Comparison of ENCODE assay signal across 13 cellular contexts in the genomic region with DNA sequence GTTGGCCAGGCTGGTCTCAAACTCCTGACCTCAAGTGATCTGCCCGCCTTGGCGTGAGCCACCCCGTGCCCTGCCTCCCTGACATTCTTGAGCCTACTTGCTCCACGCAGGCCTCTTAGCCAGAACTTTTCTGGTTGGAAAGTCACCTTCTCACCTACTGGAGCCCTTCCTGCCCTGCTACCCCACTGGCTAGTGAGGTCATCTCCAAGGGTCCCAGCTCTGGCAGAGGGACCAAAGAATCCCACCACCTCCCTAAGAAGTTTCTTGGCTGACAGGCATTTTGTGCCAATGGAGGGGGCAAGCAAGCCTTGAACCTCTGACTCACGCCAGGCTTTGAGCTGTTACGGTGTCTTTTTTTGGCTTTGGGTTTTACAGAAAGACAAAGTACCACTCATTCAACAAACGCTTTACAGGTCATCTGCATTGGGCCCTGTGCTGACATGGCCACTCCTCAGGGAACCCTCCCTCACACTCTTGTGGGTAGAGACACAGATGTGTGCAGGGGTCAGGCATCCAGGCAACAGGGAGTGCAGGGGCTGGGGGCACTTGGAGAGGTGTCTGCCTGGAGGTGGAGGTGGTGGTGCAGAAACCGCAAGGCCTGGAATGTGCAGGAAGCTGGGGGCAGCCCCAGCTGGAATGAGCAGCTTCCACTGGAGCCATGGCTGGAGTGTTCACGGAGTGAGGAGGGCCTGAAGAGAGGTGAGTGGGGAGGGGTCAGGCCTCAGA. TPM values are rescaled to one million over a fixed set of nuclear protein-coding genes. Genes with fewer than 3 reads are reported as not detected.
DNase-seq lines count a peak whose midpoint lies in the region; ATAC-seq and TF ChIP-seq lines count a peak whose summit lies in the region.
"Had no signal": no experiment of that assay in that cellular context is flagged by ENCODE, and none has a peak within 500 bp of the region (broad histone marks: within the 10 kb centered on the region; RNA-seq: fewer than 3 reads in every experiment).

No MANE protein-coding gene starts in this region.

- ATAC-seq in left lobe of liver (no peak), SK-N-SH treated with all-trans-retinoic acid at 6 μM for 48 hours (no peak)

- H3K4me2 ChIP-seq in OCI-LY7 (ENCODE audit: low read length) = peak overlapping the region; percentile 98
- no peak overlapping the region for H3K4me2 ChIP-seq in trophoblast cell (ENCODE audit: low read length)

- DNase-seq in T-helper 1 cell (no peak), OCI-LY7 (ENCODE audit: low spot score) (no peak), trophoblast cell (peak in 1 of 2 donors; percentile 7), left lobe of liver (ENCODE audit: low spot score) (no peak), NCI-H2227 treated with DMSO at 0.1 percent for 48 hours (lab: John Stamatoyannopoulos, UW) (no peak)
- DNase-seq: effector CD4-positive, alpha-beta T cell; NCI-H510A had no signal

- no peak overlapping the region for H3K23ac ChIP-seq in trophoblast cell (ENCODE audit: low read length)

- H3K4ac ChIP-seq in trophoblast cell (ENCODE audit: low read depth, low read length) = no peak overlapping the region

- no peaks in the 10 kb centered on the region for H4K20me1 ChIP-seq in OCI-LY7 (ENCODE audit: insufficient read depth, low read length)

- peak overlapping the region; percentile 92; the same call in 1 of the 2 replicates for H2AFZ ChIP-seq in OCI-LY7 (ENCODE audit: low read length)
- no peak overlapping the region for H2AFZ ChIP-seq in trophoblast cell (ENCODE audit: insufficient read depth, low read length, poor library complexity)

- H3K4me3 ChIP-seq in OCI-LY7 (ENCODE audit: low read depth, low read length, poor library complexity, severe bottlenecking) = no peak overlapping the region
- H3K4me3 ChIP-seq in trophoblast cell (ENCODE audit: low read depth, low read length) = no peak overlapping the region
- H3K4me3 ChIP-seq: MG63 had no signal

- no CpG with 5 or more reads among the region's 9 CpGs for WGBS in trophoblast cell (ENCODE audit: extremely low coverage, insufficient coverage, insufficient read length)

- no peak overlapping the region for H2BK12ac ChIP-seq in trophoblast cell (ENCODE audit: low read length)

- no peaks in the 10 kb centered on the region for H3K9me3 Mint-ChIP-seq in T-helper 1 cell treated with Interleukin-12 subunit alpha and Interleukin-12 subunit beta and Interleukin-4 antibody, amounts not matched to agents 30 μg/mL and 1 μg/mL, for 36 hours
- no peaks in the 10 kb centered on the region for H3K9me3 Mint-ChIP-seq in dendritic cell treated with granulocyte-macrophage colony-stimulating factor and Interleukin-4, amounts not matched to agents 40 ng/mL and 50 ng/mL, for 4 days

- H3K36me3 ChIP-seq in OCI-LY7 (ENCODE audit: insufficient read depth, low read length) (no peaks in the 10 kb centered on the region), trophoblast cell (ENCODE audit: control insufficient read depth in 1 of 2, insufficient read depth in 2 of 2, low read length in 2 of 2) (no peaks in the 10 kb centered on the region)
- H3K36me3 ChIP-seq: MG63 had no signal

- no peaks in the 10 kb centered on the region for H3K9me2 ChIP-seq in OCI-LY7 (ENCODE audit: insufficient read depth, low read length)

- no peak overlapping the region for H2AK5ac ChIP-seq in trophoblast cell (ENCODE audit: low read length)

- peaks cover 3% of the 10 kb centered on the region for H3K79me1 ChIP-seq in trophoblast cell (ENCODE audit: low read length)

- no peak overlapping the region for H4K91ac ChIP-seq in trophoblast cell (ENCODE audit: low read depth, low read length)

- peaks cover 46% of the 10 kb centered on the region for H3K4me1 Mint-ChIP-seq in T-helper 1 cell treated with Interleukin-12 subunit alpha and Interleukin-12 subunit beta and Interleukin-4 antibody, amounts not matched to agents 30 μg/mL and 1 μg/mL, for 36 hours (ENCODE audit: low read depth)
- peaks cover 39% of the 10 kb centered on the region for H3K4me1 Mint-ChIP-seq in dendritic cell treated with granulocyte-macrophage colony-stimulating factor and Interleukin-4, amounts not matched to agents 40 ng/mL and 50 ng/mL, for 4 days (ENCODE audit: low read depth)

- peaks cover 30% of the 10 kb centered on the region for H3K27me3 Mint-ChIP-seq in T-helper 1 cell treated with Interleukin-12 subunit alpha and Interleukin-12 subunit beta and Interleukin-4 antibody, amounts not matched to agents 30 μg/mL and 1 μg/mL, for 36 hours (ENCODE audit: low read depth)
- H3K27me3 Mint-ChIP-seq in dendritic cell treated with granulocyte-macrophage colony-stimulating factor and Interleukin-4, amounts not matched to agents 40 ng/mL and 50 ng/mL, for 4 days = peaks cover 6% of the 10 kb centered on the region

- no peak overlapping the region for H4K12ac ChIP-seq in trophoblast cell (ENCODE audit: low read depth, low read length)

- peaks cover 33% of the 10 kb centered on the region for H3K4me1 ChIP-seq in OCI-LY7 (ENCODE audit: insufficient read depth, low read length, poor library complexity, severe bottlenecking)
- peaks cover 16 to 19% of the 10 kb centered on the region in 2 experiments for H3K4me1 ChIP-seq in trophoblast cell (ENCODE audit: control insufficient read depth in 1 of 2, insufficient read depth in 2 of 2, low read length in 2 of 2)

- H3K27ac ChIP-seq in OCI-LY7 (ENCODE audit: low read depth, low read length, poor library complexity, severe bottlenecking) (peak overlapping the region; percentile 69), trophoblast cell (ENCODE audit: low read depth, low read length) (peak overlapping the region; percentile 9)
- H3K27ac ChIP-seq: 22Rv1 had no signal

- no peak overlapping the region for H2BK5ac ChIP-seq in trophoblast cell (ENCODE audit: low read depth, low read length, poor library complexity)

- H2BK120ac ChIP-seq in trophoblast cell (ENCODE audit: insufficient read depth, low read length, poor library complexity) = no peak overlapping the region

- CTCF ChIA-PET in OCI-LY7 (lab: Charles Lee; ENCODE audit: unreplicated experiment) = interaction anchor here (0.6 kb wide), 1 partner anchor 113 kb away, joined by 6 read pairs; no protein-coding TSS in a partner anchor

- H3K9me3 ChIP-seq in OCI-LY7 (ENCODE audit: low read length) (no peaks in the 10 kb centered on the region), trophoblast cell (ENCODE audit: insufficient read depth, low read depth, low read length) (no peaks in the 10 kb centered on the region)
- H3K9me3 ChIP-seq: MG63 had no signal

- peaks cover 3% of the 10 kb centered on the region for H3K36me3 Mint-ChIP-seq in T-helper 1 cell treated with Interleukin-12 subunit alpha and Interleukin-12 subunit beta and Interleukin-4 antibody, amounts not matched to agents 30 μg/mL and 1 μg/mL, for 36 hours (ENCODE audit: low read depth)
- H3K36me3 Mint-ChIP-seq in dendritic cell treated with granulocyte-macrophage colony-stimulating factor and Interleukin-4, amounts not matched to agents 40 ng/mL and 50 ng/mL, for 4 days (ENCODE audit: low read depth) = peaks cover 8% of the 10 kb centered on the region

- intact Hi-C loops in OCI-LY7 (cut with micrococcal nuclease; ENCODE audit: unreplicated experiment) = no loop called here
- intact Hi-C loops in dendritic cell treated with granulocyte-macrophage colony-stimulating factor and Interleukin-4, amounts not matched to agents 40 ng/mL and 50 ng/mL, for 4 days (cut with micrococcal nuclease) = loop anchor here (10.0 kb wide), 1 partner anchor 211 kb away; a partner anchor contains a TSS

- BruUV-seq in OCI-LY7 (replicated peaks; lab: Mats Ljungman, UMichigan) = no TSS peak

- no peaks in the 10 kb centered on the region for H3K27me3 ChIP-seq in trophoblast cell (ENCODE audit: insufficient read depth, low read length)
- H3K27me3 ChIP-seq: MG63 had no signal

- no peak overlapping the region for H3K9ac ChIP-seq in trophoblast cell (ENCODE audit: low read length)

- H3K4me3 Mint-ChIP-seq in T-helper 1 cell treated with Interleukin-12 subunit alpha and Interleukin-12 subunit beta and Interleukin-4 antibody, amounts not matched to agents 30 μg/mL and 1 μg/mL, for 36 hours = peak overlapping the region; percentile 65
- H3K4me3 Mint-ChIP-seq in dendritic cell treated with granulocyte-macrophage colony-stimulating factor and Interleukin-4, amounts not matched to agents 40 ng/mL and 50 ng/mL, for 4 days = peak overlapping the region; percentile 86

- POLR2A ChIA-PET in OCI-LY7 (lab: Charles Lee) = interaction anchor here (0.9 to 1.2 kb wide), 2 partner anchors 338 to 833 kb away, joined by 3 to 7 read pairs; no protein-coding TSS in a partner anchor

- H4K8ac ChIP-seq in trophoblast cell (ENCODE audit: low read depth, low read length) = no peak overlapping the region

- no peak overlapping the region for H3K18ac ChIP-seq in trophoblast cell (ENCODE audit: low read length)

- H3K79me2 ChIP-seq in OCI-LY7 (ENCODE audit: insufficient read depth, low read depth, low read length) (no peaks in the 10 kb centered on the region), trophoblast cell (ENCODE audit: control insufficient read depth, insufficient read depth, low read length, poor library complexity) (no peaks in the 10 kb centered on the region)

- H3K14ac ChIP-seq in trophoblast cell (ENCODE audit: low read length) = no peak overlapping the region

- H3K27ac Mint-ChIP-seq in T-helper 1 cell treated with Interleukin-12 subunit alpha and Interleukin-12 subunit beta and Interleukin-4 antibody, amounts not matched to agents 30 μg/mL and 1 μg/mL, for 36 hours = peak overlapping the region; percentile 72
- peak overlapping the region; percentile 82 for H3K27ac Mint-ChIP-seq in dendritic cell treated with granulocyte-macrophage colony-stimulating factor and Interleukin-4, amounts not matched to agents 40 ng/mL and 50 ng/mL, for 4 days

- TF ChIP-seq CTCF in OCI-LY7 (conservative IDR thresholded peaks at IDR 0.05; ENCODE audit: low read length) = no peak

TF ChIP-seq in SK-N-SH treated with all-trans-retinoic acid at 6 μM for 48 hours, 23 proteins besides CTCF, POLR2A, EP300 and RAD21 (continues in another document):
- TF ChIP-seq, protein P1, sequence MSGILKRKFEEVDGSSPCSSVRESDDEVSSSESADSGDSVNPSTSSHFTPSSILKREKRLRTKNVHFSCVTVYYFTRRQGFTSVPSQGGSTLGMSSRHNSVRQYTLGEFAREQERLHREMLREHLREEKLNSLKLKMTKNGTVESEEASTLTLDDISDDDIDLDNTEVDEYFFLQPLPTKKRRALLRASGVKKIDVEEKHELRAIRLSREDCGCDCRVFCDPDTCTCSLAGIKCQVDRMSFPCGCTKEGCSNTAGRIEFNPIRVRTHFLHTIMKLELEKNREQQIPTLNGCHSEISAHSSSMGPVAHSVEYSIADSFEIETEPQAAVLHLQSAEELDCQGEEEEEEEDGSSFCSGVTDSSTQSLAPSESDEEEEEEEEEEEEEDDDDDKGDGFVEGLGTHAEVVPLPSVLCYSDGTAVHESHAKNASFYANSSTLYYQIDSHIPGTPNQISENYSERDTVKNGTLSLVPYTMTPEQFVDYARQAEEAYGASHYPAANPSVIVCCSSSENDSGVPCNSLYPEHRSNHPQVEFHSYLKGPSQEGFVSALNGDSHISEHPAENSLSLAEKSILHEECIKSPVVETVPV (CRISPR knock-in tag; IDR thresholded peaks at IDR 0.05) = no peak
- TF ChIP-seq PPARA (CRISPR knock-in tag; IDR thresholded peaks at IDR 0.05; ENCODE audit: borderline replicate concordance) = no peak

RNA-seq across cellular contexts. Expression of a gene that starts 27.1 kb away (rescaled TPM):
- not detected in 2 replicates for total RNA-seq in OCI-LY7 (2014; rRNA removed; shearing (Covaris generic))
- not detected in 2 replicates for total RNA-seq in OCI-LY7 (2022)
- polyA plus RNA-seq in trophoblast cell (2013) = 19.6 and 20.6 TPM in 2 replicates
- 3.4 TPM for total RNA-seq in left lobe of liver
- total RNA-seq: H4 had no signal
